Comparison of ENCODE assay signal across 18 cellular contexts in the genomic region with DNA sequence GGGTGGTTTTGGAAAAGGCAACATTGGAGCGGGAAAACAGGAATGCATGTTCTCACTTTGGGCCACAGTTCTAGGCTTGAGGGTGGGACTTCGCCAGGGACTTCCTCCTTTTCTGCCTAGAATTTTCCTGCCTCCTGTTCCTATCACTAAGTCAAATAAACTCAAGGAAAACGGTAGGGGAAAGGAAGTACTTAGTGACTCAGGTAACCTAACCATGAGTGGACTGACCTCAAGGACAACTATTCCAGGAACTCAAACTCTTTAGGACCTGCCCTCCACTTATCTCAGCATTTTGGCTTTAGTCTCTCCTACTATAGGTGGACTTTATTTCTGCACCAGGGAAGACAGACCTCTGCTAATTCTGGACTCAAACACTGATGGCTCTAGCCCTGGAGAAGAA.
DNase-seq lines count a peak whose midpoint lies in the region; ATAC-seq and TF ChIP-seq lines count a peak whose summit lies in the region.
"Had no signal": no experiment of that assay in that cellular context is flagged by ENCODE, and none has a peak within 500 bp of the region (broad histone marks: within the 10 kb centered on the region; RNA-seq: fewer than 3 reads in every experiment).

No MANE protein-coding gene starts in this region.

- no peaks in the 10 kb centered on the region for H3K9me3 Mint-ChIP-seq in activated CD4-positive, alpha-beta memory T cell treated with anti-CD3 and anti-CD28 coated beads for 36 hours
- H3K9me3 Mint-ChIP-seq in activated CD4-positive, alpha-beta memory T cell treated with anti-CD3 and anti-CD28 coated beads, Interleukin-2, amount 10 ng/mL, durations not matched to agents 7 days and 5 days: no peaks in the 10 kb centered on the region
- H3K9me3 Mint-ChIP-seq: CD4-positive, alpha-beta memory T cell had no signal

- no peak overlapping the region for H3K4me2 ChIP-seq in mammary epithelial cell (ENCODE audit: insufficient read depth, low read depth, low read length)

- H3K4me1 Mint-ChIP-seq in activated CD4-positive, alpha-beta memory T cell treated with anti-CD3 and anti-CD28 coated beads for 36 hours (ENCODE audit: low read depth): peaks cover 3% of the 10 kb centered on the region
- peaks cover under 1% of the 10 kb centered on the region for H3K4me1 Mint-ChIP-seq in activated CD4-positive, alpha-beta memory T cell treated with anti-CD3 and anti-CD28 coated beads, Interleukin-2, amount 10 ng/mL, durations not matched to agents 7 days and 5 days
- H3K4me1 Mint-ChIP-seq: CD4-positive, alpha-beta memory T cell had no signal

- in situ Hi-C loops in mammary epithelial cell (cut with MboI; ENCODE audit: low sequenced_read_pairs in 2 of 2): loop anchor here in 1 of 2 donors (25.0 kb wide), 1 partner anchor 426 kb away; no protein-coding TSS in a partner anchor

- WGBS in mammary epithelial cell (ENCODE audit: low coverage, missing lambda C conversion rate): 70% methylated on average over 3 of the region's 3 CpGs

- no peaks in the 10 kb centered on the region for H3K79me2 ChIP-seq in mammary epithelial cell (ENCODE audit: insufficient read depth, low read length)

- H3K4me3 Mint-ChIP-seq in activated CD4-positive, alpha-beta memory T cell treated with anti-CD3 and anti-CD28 coated beads for 36 hours: no peak overlapping the region
- H3K4me3 Mint-ChIP-seq in activated CD4-positive, alpha-beta memory T cell treated with anti-CD3 and anti-CD28 coated beads, Interleukin-2, amount 10 ng/mL, durations not matched to agents 7 days and 5 days: no peak overlapping the region
- H3K4me3 Mint-ChIP-seq: CD4-positive, alpha-beta memory T cell had no signal

- H3K9ac ChIP-seq in mammary epithelial cell (ENCODE audit: insufficient read depth, low read length): no peak overlapping the region
- H3K9ac ChIP-seq: GM23248 had no signal

- no peak overlapping the region for H3K27ac Mint-ChIP-seq in activated CD4-positive, alpha-beta memory T cell treated with anti-CD3 and anti-CD28 coated beads for 36 hours
- H3K27ac Mint-ChIP-seq in activated CD4-positive, alpha-beta memory T cell treated with anti-CD3 and anti-CD28 coated beads, Interleukin-2, amount 10 ng/mL, durations not matched to agents 7 days and 5 days: no peak overlapping the region
- H3K27ac Mint-ChIP-seq: CD4-positive, alpha-beta memory T cell had no signal

- H3K9me3 ChIP-seq in mammary epithelial cell (replicated peaks; ENCODE audit: insufficient read depth, low read length) (no peaks in the 10 kb centered on the region), breast epithelium (no peaks in the 10 kb centered on the region), RWPE2 (ENCODE audit: severe bottlenecking) (no peaks in the 10 kb centered on the region), left lung (no peaks in the 10 kb centered on the region)
- H3K9me3 ChIP-seq: Peyer's patch had no signal

- intact Hi-C loops in mammary epithelial cell (cut with micrococcal nuclease) (loop anchor here (5.0 to 10.0 kb wide), 2 partner anchors 416 to 749 kb away; no protein-coding TSS in a partner anchor), breast epithelium (cut with DNase I; ENCODE audit: low total_unique reads) (no loop called here), left lung (cut with DNase I) (no loop called here)
- intact Hi-C loops in activated CD4-positive, alpha-beta memory T cell treated with anti-CD3 and anti-CD28 coated beads for 36 hours (cut with micrococcal nuclease): no loop called here

- dilution Hi-C loops in mammary epithelial cell (cut with HindIII; ENCODE audit: low sequenced_read_pairs): no loop called here

- H3K36me3 Mint-ChIP-seq in activated CD4-positive, alpha-beta memory T cell treated with anti-CD3 and anti-CD28 coated beads for 36 hours: no peaks in the 10 kb centered on the region
- no peaks in the 10 kb centered on the region for H3K36me3 Mint-ChIP-seq in activated CD4-positive, alpha-beta memory T cell treated with anti-CD3 and anti-CD28 coated beads, Interleukin-2, amount 10 ng/mL, durations not matched to agents 7 days and 5 days (ENCODE audit: low read depth)
- H3K36me3 Mint-ChIP-seq: CD4-positive, alpha-beta memory T cell had no signal

- H3K4me3 ChIP-seq in mammary epithelial cell (replicated peaks in 1 of 3; ENCODE audit: insufficient read depth in 1 of 3, low read depth in 2 of 3, low read length in 3 of 3) (no peak overlapping the region), breast epithelium (no peak overlapping the region), RWPE2 (ENCODE audit: severe bottlenecking) (no peak overlapping the region), left lung (no peak overlapping the region)
- H3K4me3 ChIP-seq: GM23248, Peyer's patch had no signal

- H3K4me1 ChIP-seq in mammary epithelial cell (ENCODE audit: insufficient read depth, low read length) (peaks cover 44% of the 10 kb centered on the region), breast epithelium (no peaks in the 10 kb centered on the region), RWPE2 (ENCODE audit: insufficient read depth, poor library complexity, severe bottlenecking) (peaks cover 29% of the 10 kb centered on the region), left lung (no peaks in the 10 kb centered on the region)
- H3K4me1 ChIP-seq: Peyer's patch had no signal

- POLR2A ChIA-PET in activated CD4-positive, alpha-beta memory T cell treated with anti-CD3 and anti-CD28 coated beads for 36 hours (lab: Charles Lee): no interaction called here
- POLR2A ChIA-PET in activated CD4-positive, alpha-beta memory T cell treated with anti-CD3 and anti-CD28 coated beads, Interleukin-2, amount 10 ng/mL, durations not matched to agents 7 days and 5 days (lab: Charles Lee): no interaction called here

- no peak overlapping the region for H2AFZ ChIP-seq in mammary epithelial cell (ENCODE audit: low read depth, low read length)
- H2AFZ ChIP-seq: GM23248 had no signal

- ATAC-seq in RWPE2 (ENCODE audit: low read depth): peak; percentile 3; the same call in 1 of the 3 replicates
- ATAC-seq in left lung: peak; percentile 80
- ATAC-seq: HepG2 had no signal

- no peaks in the 10 kb centered on the region for H4K20me1 ChIP-seq in mammary epithelial cell (ENCODE audit: insufficient read depth, low read length)

- TF ChIP-seq POLR2A in breast epithelium (IDR thresholded peaks at IDR 0.05): no peak

- DNase-seq in mammary epithelial cell: peak; percentile 37
- DNase-seq in breast epithelium (ENCODE audit: low spot score in 2 of 2): no peak
- no peak for DNase-seq in RWPE2 (ENCODE audit: low spot score)
- DNase-seq in left lung: no peak
- no peak for DNase-seq in activated CD4-positive, alpha-beta memory T cell treated with anti-CD3 and anti-CD28 coated beads for 36 hours
- DNase-seq in activated CD4-positive, alpha-beta memory T cell treated with anti-CD3 and anti-CD28 coated beads, Interleukin-2, amount 10 ng/mL, durations not matched to agents 7 days and 5 days: no peak
- DNase-seq in dermis blood vessel endothelial cell: no peak
- no peak for DNase-seq in anterior cingulate cortex (lab: John Stamatoyannopoulos, UW)
- DNase-seq: 8988T; CD4-positive, alpha-beta memory T cell; GM23248; HCEC 1CT; KG1; NCI-H1092 treated with DMSO at 0.1 percent for 48 hours; NCI-H524; Peyer's patch; SHP77 had no signal

- no peaks in the 10 kb centered on the region for H3K27me3 Mint-ChIP-seq in activated CD4-positive, alpha-beta memory T cell treated with anti-CD3 and anti-CD28 coated beads for 36 hours
- no peaks in the 10 kb centered on the region for H3K27me3 Mint-ChIP-seq in activated CD4-positive, alpha-beta memory T cell treated with anti-CD3 and anti-CD28 coated beads, Interleukin-2, amount 10 ng/mL, durations not matched to agents 7 days and 5 days
- H3K27me3 Mint-ChIP-seq: CD4-positive, alpha-beta memory T cell had no signal

- H3K36me3 ChIP-seq in mammary epithelial cell (ENCODE audit: insufficient read depth, low read length) (no peaks in the 10 kb centered on the region), breast epithelium (no peaks in the 10 kb centered on the region), RWPE2 (ENCODE audit: low read depth) (no peaks in the 10 kb centered on the region), left lung (no peaks in the 10 kb centered on the region)
- H3K36me3 ChIP-seq: Peyer's patch had no signal

- no TSS peak for BruUV-seq in mammary epithelial cell (replicated peaks; lab: Mats Ljungman, UMichigan)

- H3K27ac ChIP-seq in mammary epithelial cell (ENCODE audit: insufficient read depth, low read depth, low read length) (no peak overlapping the region), breast epithelium (no peak overlapping the region), RWPE2 (ENCODE audit: poor library complexity, severe bottlenecking) (peak overlapping the region; percentile 98), left lung (no peak overlapping the region)
- H3K27ac ChIP-seq: GM23248, Peyer's patch had no signal

- H3K27me3 ChIP-seq in mammary epithelial cell (ENCODE audit: insufficient read depth, low read length): no peaks in the 10 kb centered on the region
- H3K27me3 ChIP-seq in breast epithelium: peaks cover 0 to 19% of the 10 kb centered on the region in 2 donors
- H3K27me3 ChIP-seq in RWPE2 (ENCODE audit: insufficient read depth, poor library complexity, severe bottlenecking): no peaks in the 10 kb centered on the region
- no peaks in the 10 kb centered on the region for H3K27me3 ChIP-seq in left lung
- H3K27me3 ChIP-seq: Peyer's patch had no signal

- CTCF ChIA-PET in mammary epithelial cell (lab: Charles Lee; ENCODE audit: low non-redundant PET): no interaction called here
- CTCF ChIA-PET in activated CD4-positive, alpha-beta memory T cell treated with anti-CD3 and anti-CD28 coated beads for 36 hours (lab: Charles Lee): no interaction called here
- CTCF ChIA-PET in activated CD4-positive, alpha-beta memory T cell treated with anti-CD3 and anti-CD28 coated beads, Interleukin-2, amount 10 ng/mL, durations not matched to agents 7 days and 5 days (lab: Charles Lee): no interaction called here

- TF ChIP-seq CTCF in mammary epithelial cell (conservative IDR thresholded peaks at IDR 0.05 in 1 of 2, IDR thresholded peaks at IDR 0.05 in 1 of 2; ENCODE audit: extremely low read depth in 1 of 2, insufficient read depth in 1 of 2, low read depth in 1 of 2, low read length in 2 of 2) (no peak), breast epithelium (IDR thresholded peaks at IDR 0.05) (no peak), RWPE2 (IDR thresholded peaks at IDR 0.05; ENCODE audit: poor library complexity, severe bottlenecking) (no peak), left lung (IDR thresholded peaks at IDR 0.05) (no peak)
